ENCODE assay signal across 20 cellular contexts in the genomic region with DNA sequence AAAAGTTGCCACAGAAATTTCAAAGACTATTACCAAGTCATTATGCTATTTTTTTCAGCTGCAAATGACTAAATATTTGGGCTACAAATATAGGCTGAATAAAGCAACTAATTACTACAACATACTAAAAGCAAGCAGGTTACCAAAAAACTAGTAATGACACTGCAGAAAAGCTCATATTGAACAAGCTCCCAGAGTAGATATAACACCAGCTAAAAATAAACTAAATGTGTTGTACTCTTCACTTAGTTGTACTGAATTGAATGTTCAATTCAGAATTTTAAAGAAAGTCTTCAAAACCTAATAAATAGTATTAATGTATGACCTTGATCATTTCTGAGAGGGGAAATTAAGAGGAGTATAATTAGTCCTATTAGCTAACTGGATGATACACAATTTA.
"Had no signal": no experiment of that assay in that cellular context is flagged by ENCODE, and none has a peak within 500 bp of the region (broad histone marks: within the 10 kb centered on the region; RNA-seq: fewer than 3 reads in every experiment).

No MANE protein-coding gene starts in this region.

- H3K27ac Mint-ChIP-seq: activated CD4-positive, alpha-beta T cell treated with anti-CD3 and anti-CD28 coated beads, Interleukin-2, amount 10 ng/mL, durations not matched to agents 24 days and 14 days; activated naive CD8-positive, alpha-beta T cell treated with anti-CD3 and anti-CD28 coated beads for 36 hours; activated T-helper 17 cell treated with anti-CD3 and anti-CD28 coated beads, Interleukin-2, amount 50 U/mL, for 72 hours had no signal

- H3K9me3 Mint-ChIP-seq: activated CD4-positive, alpha-beta T cell treated with anti-CD3 and anti-CD28 coated beads, Interleukin-2, amount 10 ng/mL, durations not matched to agents 24 days and 14 days; activated CD8-positive, alpha-beta T cell treated with anti-CD3 and anti-CD28 coated beads for 36 hours; activated naive CD8-positive, alpha-beta T cell treated with anti-CD3 and anti-CD28 coated beads for 36 hours; activated T-helper 17 cell treated with anti-CD3 and anti-CD28 coated beads, Interleukin-2, amount 50 U/mL, for 72 hours; effector memory CD8-positive, alpha-beta T cell; stimulated activated naive CD8-positive, alpha-beta T cell treated with anti-CD3 and anti-CD28 coated beads, Interleukin-15, Interleukin-2, amounts not matched to agents 100 ng/mL and 50 ng/mL, for 24 hours had no signal

- ATAC-seq: activated CD8-positive, alpha-beta T cell treated with anti-CD3 and anti-CD28 coated beads for 36 hours; activated T-helper 17 cell treated with anti-CD3 and anti-CD28 coated beads, Interleukin-2, amount 50 U/mL, for 72 hours; effector memory CD8-positive, alpha-beta T cell; right cardiac atrium had no signal

- H3K9me3 ChIP-seq: prostate gland, suprapubic skin, vagina had no signal

- H2AFZ ChIP-seq: hepatocyte had no signal

- H3K27me3 ChIP-seq: hepatocyte, suprapubic skin, vagina had no signal

- H3K27me3 Mint-ChIP-seq: activated CD4-positive, alpha-beta T cell treated with anti-CD3 and anti-CD28 coated beads, Interleukin-2, amount 10 ng/mL, durations not matched to agents 24 days and 14 days; activated CD8-positive, alpha-beta T cell treated with anti-CD3 and anti-CD28 coated beads for 36 hours; activated naive CD8-positive, alpha-beta T cell treated with anti-CD3 and anti-CD28 coated beads for 36 hours; activated T-helper 17 cell treated with anti-CD3 and anti-CD28 coated beads, Interleukin-2, amount 50 U/mL, for 72 hours; effector memory CD8-positive, alpha-beta T cell; stimulated activated naive CD8-positive, alpha-beta T cell treated with anti-CD3 and anti-CD28 coated beads, Interleukin-15, Interleukin-2, amounts not matched to agents 100 ng/mL and 50 ng/mL, for 24 hours had no signal

- H3K27ac ChIP-seq: hepatocyte, prostate gland, skin epidermis, suprapubic skin, vagina had no signal

- H3K4me3 ChIP-seq: hepatocyte, prostate gland, skin epidermis, suprapubic skin, vagina had no signal

- H3K4me2 ChIP-seq: hepatocyte had no signal

- H3K4me3 Mint-ChIP-seq: activated CD4-positive, alpha-beta T cell treated with anti-CD3 and anti-CD28 coated beads, Interleukin-2, amount 10 ng/mL, durations not matched to agents 24 days and 14 days; activated CD8-positive, alpha-beta T cell treated with anti-CD3 and anti-CD28 coated beads for 36 hours; activated naive CD8-positive, alpha-beta T cell treated with anti-CD3 and anti-CD28 coated beads for 36 hours; stimulated activated naive CD8-positive, alpha-beta T cell treated with anti-CD3 and anti-CD28 coated beads, Interleukin-15, Interleukin-2, amounts not matched to agents 100 ng/mL and 50 ng/mL, for 24 hours had no signal

- DNase-seq: activated CD4-positive, alpha-beta T cell treated with anti-CD3 and anti-CD28 coated beads, Interleukin-2, amount 10 ng/mL, durations not matched to agents 24 days and 14 days; activated CD4-positive, CD25-positive, alpha-beta regulatory T cell; activated CD8-positive, alpha-beta T cell treated with anti-CD3 and anti-CD28 coated beads for 36 hours; activated naive CD4-positive, alpha-beta T cell; activated naive CD8-positive, alpha-beta T cell treated with anti-CD3 and anti-CD28 coated beads for 36 hours; activated T-cell treated with anti-CD3 and anti-CD28 coated beads, Interleukin-2, amount 50 U/mL, for 1 hour; amniotic stem cell; dermis blood vessel endothelial cell; effector memory CD8-positive, alpha-beta T cell; islet precursor cell; mammary epithelial cell; trophoblast cell had no signal

- H3K36me3 ChIP-seq: prostate gland, suprapubic skin, vagina had no signal
